ENCODE assay signal across 22 cellular contexts in genomic region chr2:128995086-128995485, GRCh38.
A peak's percentile ranks its signal among the peaks of the same experiment; 100 is the strongest.
DNase-seq lines count a peak whose midpoint lies in the region; TF ChIP-seq lines count a peak whose summit lies in the region.
"Had no signal": no experiment of that assay in that cellular context is flagged by ENCODE, and none has a peak within 500 bp of the region (broad histone marks: within the 10 kb centered on the region; RNA-seq: fewer than 3 reads in every experiment).

No MANE protein-coding gene starts in this region.

- H3K27ac ChIP-seq in right atrium auricular region (no peak overlapping the region), left ventricle myocardium inferior (replicated peaks) (no peak overlapping the region), vagina (no peak overlapping the region)
- H3K27ac ChIP-seq: 22Rv1; A549; BLaER1 treated with 17β-estradiol and CSF1 and Interleukin-3, amounts not matched to agents 10 nM and 100 nM had no signal

- no peaks in the 10 kb centered on the region for H3K4me1 ChIP-seq in right atrium auricular region
- H3K4me1 ChIP-seq in left ventricle myocardium inferior, result no peaks in the 10 kb centered on the region
- H3K4me1 ChIP-seq in vagina, result no peaks in the 10 kb centered on the region
- H3K4me1 ChIP-seq: A549; BLaER1 treated with 17β-estradiol and CSF1 and Interleukin-3, amounts not matched to agents 10 nM and 100 nM had no signal

- intact Hi-C loops in left ventricle myocardium inferior (cut with micrococcal nuclease) (no loop called here), vagina (cut with DNase I) (no loop called here)

- H3K4me3 ChIP-seq in right atrium auricular region (no peak overlapping the region), left ventricle myocardium inferior (no peak overlapping the region), vagina (no peak overlapping the region)
- H3K4me3 ChIP-seq: A549; BLaER1 treated with 17β-estradiol and CSF1 and Interleukin-3, amounts not matched to agents 10 nM and 100 nM; GM12878 had no signal

- H3K27me3 ChIP-seq in right atrium auricular region, result no peaks in the 10 kb centered on the region
- peaks cover 16% of the 10 kb centered on the region for H3K27me3 ChIP-seq in left ventricle myocardium inferior (ENCODE audit: low read depth)
- no peaks in the 10 kb centered on the region for H3K27me3 ChIP-seq in vagina
- H3K27me3 ChIP-seq: BLaER1 treated with 17β-estradiol and CSF1 and Interleukin-3, amounts not matched to agents 10 nM and 100 nM had no signal

- no peak for TF ChIP-seq POLR2A in vagina (IDR thresholded peaks at IDR 0.05)

- H3K36me3 ChIP-seq in right atrium auricular region (no peaks in the 10 kb centered on the region), left ventricle myocardium inferior (no peaks in the 10 kb centered on the region), vagina (no peaks in the 10 kb centered on the region)
- H3K36me3 ChIP-seq: BLaER1 treated with 17β-estradiol and CSF1 and Interleukin-3, amounts not matched to agents 10 nM and 100 nM had no signal

- peak; percentile 32 for DNase-seq in right atrium auricular region (ENCODE audit: low spot score)
- DNase-seq in left ventricle myocardium inferior, result no peak
- peak; percentile 13 for DNase-seq in islet precursor cell
- DNase-seq in vagina (ENCODE audit: extremely low spot score in 2 of 2), result peak; percentile 3 to 47
- no peak for DNase-seq in C1 segment of cervical spinal cord (lab: John Stamatoyannopoulos, UW)
- DNase-seq in activated T-cell treated with anti-CD3 and anti-CD28 coated beads, Interleukin-2, amount 50 U/mL, for 48 hours, result no peak
- DNase-seq: AML-193; CD4-positive, alpha-beta memory T cell; CD4-positive, CD25-positive, alpha-beta regulatory T cell; CD8-positive, alpha-beta memory T cell; COR-L47; DMS 273 treated with DMSO at 0.1 percent for 48 hours; DMS153; DMS53; DMS79; DND-41; EL; GDM1 had no signal

- no peak for TF ChIP-seq CTCF in right atrium auricular region (IDR thresholded peaks at IDR 0.05)
- TF ChIP-seq CTCF in left ventricle myocardium inferior (IDR thresholded peaks at IDR 0.05; ENCODE audit: borderline replicate concordance), result no peak
- no peak for TF ChIP-seq CTCF in vagina (IDR thresholded peaks at IDR 0.05)

- H3K9me3 ChIP-seq in right atrium auricular region (no peaks in the 10 kb centered on the region), left ventricle myocardium inferior (replicated peaks) (peaks cover 5% of the 10 kb centered on the region), vagina (no peaks in the 10 kb centered on the region)
- H3K9me3 ChIP-seq: A549; BLaER1 treated with 17β-estradiol and CSF1 and Interleukin-3, amounts not matched to agents 10 nM and 100 nM had no signal

Comparison
In these comparisons a context has a peak if more than half of its experiments do, and no peak if none do; other contexts are left out.
1. DNase-seq: peak in right atrium auricular region (single experiment), islet precursor cell (single experiment) and vagina (2 of 2); none in left ventricle myocardium inferior (single experiment), C1 segment of cervical spinal cord (0 of 14) and activated T-cell treated with anti-CD3 and anti-CD28 coated beads, Interleukin-2, amount 50 U/mL, for 48 hours (0 of 2).